In genomic region chr19:14968247-14968646, GRCh38 we compare ENCODE assay signal across 8 cellular contexts. TPM values are rescaled to one million over a fixed set of nuclear protein-coding genes. Genes with fewer than 3 reads are reported as not detected.
"Had no signal": no experiment of that assay in that cellular context is flagged by ENCODE, and none has a peak within 500 bp of the region (broad histone marks: within the 10 kb centered on the region; RNA-seq: fewer than 3 reads in every experiment).

No MANE protein-coding gene starts in this region.

- H3K4me1 Mint-ChIP-seq: IgD-negative memory B cell had no signal

- ATAC-seq: HepG2, K562 had no signal

- H3K27ac ChIP-seq: HL-60 had no signal

- H3K27ac Mint-ChIP-seq: IgD-negative memory B cell had no signal

- H3K4me3 ChIP-seq: K562 had no signal

- DNase-seq: IMR-90, KBM-7 had no signal

- H3K4me3 Mint-ChIP-seq: IgD-negative memory B cell had no signal

RNA-seq across cellular contexts. Expression of gene SLC1A6, which starts 11.4 kb away (rescaled TPM):
- total RNA-seq: HepG2, HT-29, HT1080, IMR-90, K562 had no signal
- polyA plus RNA-seq: HepG2, IgD-negative memory B cell, IMR-90, K562 had no signal

RNA-seq across cellular contexts. Expression of gene OR7C2, which starts 27.0 kb away (rescaled TPM):
- total RNA-seq: HepG2, HT-29, HT1080, IMR-90, K562 had no signal
- polyA plus RNA-seq: HepG2, IgD-negative memory B cell, IMR-90, K562 had no signal
